Comparison of ENCODE assay signal across 1 cellular context in genomic region chr1:244857761-244858160, GRCh38.
TF ChIP-seq lines count a peak whose summit lies in the region.

No MANE protein-coding gene starts in this region.

TF ChIP-seq in GM12878, 131 proteins besides CTCF, POLR2A, EP300 and RAD21:
- no peak for TF ChIP-seq ZBED1 (IDR thresholded peaks at IDR 0.05; ENCODE audit: borderline replicate concordance)
- no peak for TF ChIP-seq PKNOX1 (IDR thresholded peaks at IDR 0.05)
